In the genomic region with DNA sequence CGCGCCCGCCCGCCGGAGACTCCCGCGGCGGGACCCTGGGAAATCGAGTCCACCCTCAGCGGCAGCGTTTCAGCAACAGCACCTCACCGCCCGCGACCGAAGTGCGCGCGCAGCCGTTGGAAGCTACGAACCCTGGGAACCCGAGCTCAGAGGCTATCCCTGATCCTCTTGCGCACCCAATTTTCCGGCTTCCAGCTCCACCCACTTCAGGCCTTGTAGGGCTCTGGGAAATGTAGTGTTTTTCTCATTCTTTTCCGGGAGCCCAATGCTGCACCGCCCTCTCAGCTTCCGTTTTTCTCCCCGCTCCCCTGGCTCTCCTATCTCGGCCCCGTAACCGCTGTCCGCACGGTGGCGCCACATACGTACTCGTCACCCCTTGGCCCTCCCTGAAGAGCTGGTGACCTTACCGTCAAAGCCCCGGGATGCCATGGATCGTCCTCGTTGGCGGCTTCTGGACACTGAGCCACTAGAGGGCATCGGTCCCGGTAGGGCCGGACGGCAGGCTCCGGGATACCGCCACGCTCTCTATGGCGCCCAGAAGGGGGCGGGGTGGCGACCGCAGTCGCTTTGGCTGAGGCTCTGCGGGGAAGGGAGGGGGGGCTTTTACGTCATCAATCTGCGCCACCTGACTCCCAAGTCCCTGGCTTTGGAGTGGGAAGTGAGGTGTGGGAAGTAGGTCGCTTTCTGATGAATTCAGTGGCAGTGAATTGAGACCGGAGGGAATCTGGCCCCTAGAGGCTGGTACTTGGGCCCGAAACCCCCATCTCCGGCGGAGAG, we compare ENCODE assay signal across 8 cellular contexts. TPM values are rescaled to one million over a fixed set of nuclear protein-coding genes. Genes with fewer than 3 reads are reported as not detected.
DNase-seq lines count a peak whose midpoint lies in the region; ATAC-seq and TF ChIP-seq lines count a peak whose summit lies in the region.

Gene ODR4, plus strand, starts transcription at position 687 of the 777 bp plus-strand sequence. CDS start 3,948 bp downstream, outside the sequence.
Gene TPR, minus strand, starts transcription at position 102 of the 777 bp plus-strand sequence. CDS start 225 bp downstream, outside the sequence.

- H3K9me2 ChIP-seq in DOHH2 (replicated peaks; ENCODE audit: control insufficient read depth, low read length), result no peaks in the 10 kb centered on the region

- peak within 1 kb of the TSS; percentile 91 to 99 (median 97) for H3K27ac Mint-ChIP-seq in naive thymus-derived CD4-positive, alpha-beta T cell

- TF ChIP-seq CTCF in DOHH2 (IDR thresholded peaks at IDR 0.05; ENCODE audit: low read depth, low read length, poor library complexity, severe bottlenecking), result peak; percentile 100

- peaks cover 0 to 25% (median 16%) of the 10 kb centered on the region in 5 donors for H3K36me3 Mint-ChIP-seq in naive thymus-derived CD4-positive, alpha-beta T cell

- H3K36me3 ChIP-seq in DOHH2 (ENCODE audit: control insufficient read depth, low read length), result peaks cover 51% of the 10 kb centered on the region
- H3K36me3 ChIP-seq in naive thymus-derived CD4-positive, alpha-beta T cell (ENCODE audit: control insufficient read depth in 2 of 3, insufficient read depth in 3 of 3, low read length in 3 of 3), result peaks cover 4 to 17% (median 10%) of the 10 kb centered on the region in 3 experiments

- peak within 1 kb of the TSS; percentile 74 for H3K27ac ChIP-seq in DOHH2 (ENCODE audit: low read depth, low read length)
- peak within 1 kb of the TSS; percentile 93 for H3K27ac ChIP-seq in naive thymus-derived CD4-positive, alpha-beta T cell (ENCODE audit: low read depth, low read length)

- H3K4me3 Mint-ChIP-seq in naive thymus-derived CD4-positive, alpha-beta T cell, result peak within 1 kb of the TSS; percentile 90 to 99 (median 98)

- POLR2A ChIA-PET in naive thymus-derived CD4-positive, alpha-beta T cell (lab: Charles Lee), result interaction anchor here (0.7 to 1.4 kb wide), 14 partner anchors 9 to 1620 kb away, joined by 3 to 8 read pairs (median 4); partner anchors contain the start of gene EDEM3

- CTCF ChIA-PET in naive thymus-derived CD4-positive, alpha-beta T cell (lab: Charles Lee), result interaction anchor here (0.5 to 1.2 kb wide), 14 partner anchors 9 to 1219 kb away, joined by 3 to 5 read pairs (median 3); no protein-coding TSS in a partner anchor

- H3K4me1 Mint-ChIP-seq in naive thymus-derived CD4-positive, alpha-beta T cell, result peaks cover 28 to 70% (median 54%) of the 10 kb centered on the region in 7 donors

- DNase-seq in Kasumi-1 (lab: John Stamatoyannopoulos, UW) (peak; percentile 99 to 100), RPMI7951 (ENCODE audit: low read depth) (peak; percentile 98), fibroblast of gingiva (ENCODE audit: low read depth) (peak; percentile 100)
- DNase-seq in activated T-helper 1 cell treated with anti-CD3 and anti-CD28 coated beads, Interleukin-2, amount 50 U/mL, for 16 hours (ENCODE audit: low read depth in 1 of 2, low spot score in 1 of 2), result peak; percentile 92 to 94
- DNase-seq in naive thymus-derived CD4-positive, alpha-beta T cell, result peak; percentile 92 to 98 (median 97)
- peak; percentile 96 to 100 (median 98) for DNase-seq in stimulated activated naive CD4-positive, alpha-beta T cell (lab: John Stamatoyannopoulos, UW)

- peaks cover 18% of the 10 kb centered on the region for H3K4me1 ChIP-seq in DOHH2 (ENCODE audit: control insufficient read depth, low read length)
- peaks cover 24 to 25% of the 10 kb centered on the region in 2 donors for H3K4me1 ChIP-seq in naive thymus-derived CD4-positive, alpha-beta T cell (ENCODE audit: control insufficient read depth in 2 of 2, insufficient read depth in 2 of 2, low read length in 2 of 2)

- H3K9me3 ChIP-seq in DOHH2 (ENCODE audit: control insufficient read depth, insufficient read depth, low read length), result no peaks in the 10 kb centered on the region
- no peaks in the 10 kb centered on the region for H3K9me3 ChIP-seq in naive thymus-derived CD4-positive, alpha-beta T cell (ENCODE audit: control insufficient read depth in 2 of 3, low read length in 3 of 3)

- no peaks in the 10 kb centered on the region for H3K27me3 Mint-ChIP-seq in naive thymus-derived CD4-positive, alpha-beta T cell

- peaks cover 88% of the 10 kb centered on the region for H3K79me2 ChIP-seq in DOHH2 (ENCODE audit: control insufficient read depth, low read length)

- intact Hi-C loops in naive thymus-derived CD4-positive, alpha-beta T cell (cut with micrococcal nuclease), result loop anchor here (1.0 to 10.0 kb wide), 17 partner anchors 29 to 1621 kb away; partner anchors contain the start of genes EDEM3 (in 2 of the 2), IVNS1ABP (in 2 of the 2), RNF2 (in 2 of the 2) and SWT1 (in 2 of the 2)

- H3K9me3 Mint-ChIP-seq in naive thymus-derived CD4-positive, alpha-beta T cell, result peaks cover 0 to 6% (median 0%) of the 10 kb centered on the region in 11 donors

- H3K4me3 ChIP-seq in DOHH2 (ENCODE audit: low read length), result peak within 1 kb of the TSS; percentile 97
- peak within 1 kb of the TSS; percentile 98 for H3K4me3 ChIP-seq in naive thymus-derived CD4-positive, alpha-beta T cell (ENCODE audit: low read length)

- peaks cover 12% of the 10 kb centered on the region; the same call in 1 of the 2 replicates for H4K20me1 ChIP-seq in DOHH2 (ENCODE audit: control insufficient read depth, insufficient read depth, low read depth, low read length)

- peak; percentile 88 for ATAC-seq in GM21825 (IDR thresholded peaks at IDR 0.05; ENCODE audit: unreplicated experiment)
- peak; percentile 88 for ATAC-seq in naive thymus-derived CD4-positive, alpha-beta T cell

- H3F3A ChIP-seq in DOHH2 (ENCODE audit: control insufficient read depth, insufficient read depth), result no peaks in the 10 kb centered on the region

- peak within 1 kb of the TSS; percentile 78 for H3K4me2 ChIP-seq in DOHH2 (ENCODE audit: low read length)

- no peaks in the 10 kb centered on the region for H3K27me3 ChIP-seq in DOHH2 (ENCODE audit: control insufficient read depth, low read length)
- no peaks in the 10 kb centered on the region for H3K27me3 ChIP-seq in naive thymus-derived CD4-positive, alpha-beta T cell (ENCODE audit: control insufficient read depth in 2 of 2, insufficient read depth in 2 of 2, low read length in 2 of 2)

RNA-seq across cellular contexts. Expression of gene ODR4, which starts in this region (rescaled TPM):
- total RNA-seq in RPMI7951 (2014; rRNA removed; shearing (Covaris generic)), result 15.7 and 16.2 TPM in 2 replicates
- total RNA-seq in naive thymus-derived CD4-positive, alpha-beta T cell, result 10 to 100 TPM; 13.6 to 19.6 (median 18.3) TPM
- polyA plus RNA-seq in naive thymus-derived CD4-positive, alpha-beta T cell, result 1 to 10 TPM; 5.3 to 6.8 TPM

RNA-seq across cellular contexts. Expression of gene TPR, which starts in this region (rescaled TPM):
- total RNA-seq in RPMI7951 (2014; rRNA removed; shearing (Covaris generic)), result 46.7 and 64.3 TPM in 2 replicates
- 100 to 1,000 TPM; 118 to 195 (median 158) TPM for total RNA-seq in naive thymus-derived CD4-positive, alpha-beta T cell
- polyA plus RNA-seq in naive thymus-derived CD4-positive, alpha-beta T cell, result 10 to 100 TPM; 40.3 to 76.2 TPM

Comparison
In these comparisons a context has a peak if more than half of its experiments do, and no peak if none do; other contexts are left out.
1. Peak in every context shown above with its lines: DNase-seq, ATAC-seq, H3K4me3 ChIP-seq and H3K27ac ChIP-seq.